In the genomic region with DNA sequence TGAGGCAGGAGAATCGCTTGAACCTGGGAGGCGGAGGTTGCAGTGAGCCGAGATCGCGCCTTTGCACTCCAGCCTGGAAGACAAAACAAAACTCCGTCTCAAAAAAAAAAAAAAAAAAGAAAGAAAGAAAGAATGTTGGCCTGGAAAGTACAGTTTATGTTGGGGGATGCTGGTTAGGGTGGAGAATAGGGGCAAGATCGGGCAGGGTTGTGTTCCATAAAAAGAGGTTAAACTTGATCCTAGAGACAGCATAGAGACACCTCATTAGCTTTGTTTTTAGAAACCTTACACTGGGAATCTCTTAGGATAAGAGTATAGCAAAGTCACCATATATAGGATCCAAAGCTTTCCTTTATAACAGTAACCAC, we compare ENCODE assay signal across 1 cellular context.
TF ChIP-seq lines count a peak whose summit lies in the region.

No MANE protein-coding gene starts in this region.

TF ChIP-seq in HEK293, 187 proteins besides CTCF, POLR2A, EP300 and RAD21 (continued from another document):
- TF ChIP-seq, protein P1, sequence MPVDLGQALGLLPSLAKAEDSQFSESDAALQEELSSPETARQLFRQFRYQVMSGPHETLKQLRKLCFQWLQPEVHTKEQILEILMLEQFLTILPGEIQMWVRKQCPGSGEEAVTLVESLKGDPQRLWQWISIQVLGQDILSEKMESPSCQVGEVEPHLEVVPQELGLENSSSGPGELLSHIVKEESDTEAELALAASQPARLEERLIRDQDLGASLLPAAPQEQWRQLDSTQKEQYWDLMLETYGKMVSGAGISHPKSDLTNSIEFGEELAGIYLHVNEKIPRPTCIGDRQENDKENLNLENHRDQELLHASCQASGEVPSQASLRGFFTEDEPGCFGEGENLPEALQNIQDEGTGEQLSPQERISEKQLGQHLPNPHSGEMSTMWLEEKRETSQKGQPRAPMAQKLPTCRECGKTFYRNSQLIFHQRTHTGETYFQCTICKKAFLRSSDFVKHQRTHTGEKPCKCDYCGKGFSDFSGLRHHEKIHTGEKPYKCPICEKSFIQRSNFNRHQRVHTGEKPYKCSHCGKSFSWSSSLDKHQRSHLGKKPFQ (tag by site-specific recombination; IDR thresholded peaks at IDR 0.05), result no peak
- TF ChIP-seq, protein P2, sequence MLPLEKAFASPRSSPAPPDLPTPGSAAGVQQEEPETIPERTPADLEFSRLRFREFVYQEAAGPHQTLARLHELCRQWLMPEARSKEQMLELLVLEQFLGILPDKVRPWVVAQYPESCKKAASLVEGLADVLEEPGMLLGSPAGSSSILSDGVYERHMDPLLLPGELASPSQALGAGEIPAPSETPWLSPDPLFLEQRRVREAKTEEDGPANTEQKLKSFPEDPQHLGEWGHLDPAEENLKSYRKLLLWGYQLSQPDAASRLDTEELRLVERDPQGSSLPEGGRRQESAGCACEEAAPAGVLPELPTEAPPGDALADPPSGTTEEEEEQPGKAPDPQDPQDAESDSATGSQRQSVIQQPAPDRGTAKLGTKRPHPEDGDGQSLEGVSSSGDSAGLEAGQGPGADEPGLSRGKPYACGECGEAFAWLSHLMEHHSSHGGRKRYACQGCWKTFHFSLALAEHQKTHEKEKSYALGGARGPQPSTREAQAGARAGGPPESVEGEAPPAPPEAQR (tag by site-specific recombination; IDR thresholded peaks at IDR 0.05), result no peak
- TF ChIP-seq ZBTB6 (tag by site-specific recombination; IDR thresholded peaks at IDR 0.05) (peak; percentile 71; the same call in 1 of the 2 replicates), KLF10 (tag by site-specific recombination; IDR thresholded peaks at IDR 0.05) (no peak), ZNF664 (tag by site-specific recombination; IDR thresholded peaks at IDR 0.05) (no peak), MYNN (tag by site-specific recombination; IDR thresholded peaks at IDR 0.05; ENCODE audit: borderline replicate concordance) (no peak), ZSCAN23 (tag by site-specific recombination; IDR thresholded peaks at IDR 0.05) (no peak), ZNF16 (tag by site-specific recombination; IDR thresholded peaks at IDR 0.05; ENCODE audit: low read depth) (no peak)
